9 cellular contexts compared by ENCODE assay signal in genomic region chr4:44760142-44760898, GRCh38. TPM values are rescaled to one million over a fixed set of nuclear protein-coding genes. Genes with fewer than 3 reads are reported as not detected.
DNase-seq lines count a peak whose midpoint lies in the region; ATAC-seq and TF ChIP-seq lines count a peak whose summit lies in the region.
"Had no signal": no experiment of that assay in that cellular context is flagged by ENCODE, and none has a peak within 500 bp of the region (broad histone marks: within the 10 kb centered on the region; RNA-seq: fewer than 3 reads in every experiment).

No MANE protein-coding gene starts in this region.

- no peak overlapping the region; a peak in 1 of 4 replicates for H3K4me3 ChIP-seq in SK-N-SH (ENCODE audit: low read depth in 2 of 2, low read length in 1 of 2)
- H3K4me3 ChIP-seq in fibroblast of pulmonary artery (replicated peaks; ENCODE audit: low read depth, low read length): no peak overlapping the region
- no peak overlapping the region for H3K4me3 ChIP-seq in trophoblast cell (ENCODE audit: low read depth, low read length)
- H3K4me3 ChIP-seq: BLaER1 had no signal

- H3K4me1 ChIP-seq in SK-N-SH (ENCODE audit: control insufficient read depth in 1 of 2, insufficient read depth in 2 of 2, low read depth in 1 of 2, low read length in 1 of 2) (no peaks in the 10 kb centered on the region), trophoblast cell (ENCODE audit: control insufficient read depth in 1 of 2, insufficient read depth in 2 of 2, low read length in 2 of 2) (no peaks in the 10 kb centered on the region)
- H3K4me1 ChIP-seq: BLaER1 had no signal

- 23% methylated on average over 8 of the region's 8 CpGs for WGBS in SK-N-SH (ENCODE audit: low lambda C conversion rate)
- WGBS in trophoblast cell (ENCODE audit: extremely low coverage, insufficient coverage, insufficient read length): no CpG with 5 or more reads among the region's 8 CpGs

- DNase-seq in DMS153 treated with DMSO at 0.1 percent for 48 hours (lab: John Stamatoyannopoulos, UW; ENCODE audit: unreplicated experiment) (peak; percentile 6), DMS153 (lab: John Stamatoyannopoulos, UW) (no peak), LHCN-M2 (ENCODE audit: low read depth) (peak; percentile 31), SK-N-SH (peak; percentile 15), fibroblast of pulmonary artery (ENCODE audit: low read depth) (peak; percentile 61), trophoblast cell (peak; percentile 24 to 76), ecto neural progenitor cell (ENCODE audit: low spot score) (no peak)

- no peaks in the 10 kb centered on the region for H3K9me2 ChIP-seq in SK-N-SH

- no peak overlapping the region for H2BK5ac ChIP-seq in trophoblast cell (ENCODE audit: low read depth, low read length, poor library complexity)

- H3K18ac ChIP-seq in trophoblast cell (ENCODE audit: low read length): no peak overlapping the region

- H4K8ac ChIP-seq in trophoblast cell (ENCODE audit: low read depth, low read length): no peak overlapping the region

- no peak overlapping the region for H2BK12ac ChIP-seq in trophoblast cell (ENCODE audit: low read length)

- no peaks in the 10 kb centered on the region for H3K27me3 ChIP-seq in SK-N-SH (ENCODE audit: insufficient read depth)
- no peaks in the 10 kb centered on the region for H3K27me3 ChIP-seq in trophoblast cell (ENCODE audit: insufficient read depth, low read length)
- H3K27me3 ChIP-seq: BLaER1 had no signal

- CTCF ChIA-PET in SK-N-SH (lab: Yijun Ruan, JAX): interaction anchor here (0.6 to 2.2 kb wide), 25 partner anchors 8 to 1888 kb away, joined by 3 to 13 read pairs (median 3); no protein-coding TSS in a partner anchor

- H2AK5ac ChIP-seq in trophoblast cell (ENCODE audit: low read length): no peak overlapping the region

- H3K4me2 ChIP-seq in SK-N-SH: no peak overlapping the region
- H3K4me2 ChIP-seq in trophoblast cell (ENCODE audit: low read length): no peak overlapping the region
- H3K4me2 ChIP-seq: BLaER1 had no signal

- TF ChIP-seq EP300 in SK-N-SH (IDR thresholded peaks at IDR 0.05; ENCODE audit: borderline replicate concordance in 1 of 2, low read depth in 1 of 2, low read length in 1 of 2): no peak

- H3K23ac ChIP-seq in trophoblast cell (ENCODE audit: low read length): no peak overlapping the region

- H3K36me3 ChIP-seq in SK-N-SH (replicated peaks in 1 of 2; ENCODE audit: control insufficient read depth in 1 of 2, insufficient read depth in 2 of 2, low read length in 1 of 2) (no peaks in the 10 kb centered on the region), trophoblast cell (ENCODE audit: control insufficient read depth in 1 of 2, insufficient read depth in 2 of 2, low read length in 2 of 2) (no peaks in the 10 kb centered on the region)
- H3K36me3 ChIP-seq: BLaER1 had no signal

- H2BK120ac ChIP-seq in trophoblast cell (ENCODE audit: insufficient read depth, low read length, poor library complexity): no peak overlapping the region

- no peaks in the 10 kb centered on the region for H3K79me1 ChIP-seq in trophoblast cell (ENCODE audit: low read length)

- H3K9me3 ChIP-seq in SK-N-SH (no peaks in the 10 kb centered on the region), trophoblast cell (ENCODE audit: insufficient read depth, low read depth, low read length) (no peaks in the 10 kb centered on the region)
- H3K9me3 ChIP-seq: BLaER1 had no signal

- peak; percentile 71 for TF ChIP-seq CTCF in SK-N-SH (IDR thresholded peaks at IDR 0.05)
- peak; percentile 49 for TF ChIP-seq CTCF in fibroblast of pulmonary artery (IDR thresholded peaks at IDR 0.05; ENCODE audit: low read length, missing control alignments)

- H3K79me2 ChIP-seq in SK-N-SH (ENCODE audit: insufficient read depth): no peaks in the 10 kb centered on the region
- no peaks in the 10 kb centered on the region for H3K79me2 ChIP-seq in trophoblast cell (ENCODE audit: control insufficient read depth, insufficient read depth, low read length, poor library complexity)

- no peaks in the 10 kb centered on the region for H3F3A ChIP-seq in SK-N-SH (replicated peaks; ENCODE audit: insufficient read depth)

- H3K14ac ChIP-seq in trophoblast cell (ENCODE audit: low read length): no peak overlapping the region

- ATAC-seq in GM21576 (IDR thresholded peaks at IDR 0.05; ENCODE audit: unreplicated experiment): peak; percentile 78

- no peak overlapping the region for H3K27ac ChIP-seq in SK-N-SH (ENCODE audit: low read depth in 2 of 2, low read length in 1 of 2)
- H3K27ac ChIP-seq in trophoblast cell (ENCODE audit: low read depth, low read length): no peak overlapping the region
- H3K27ac ChIP-seq: BLaER1 had no signal

- no peak overlapping the region for H4K12ac ChIP-seq in trophoblast cell (ENCODE audit: low read depth, low read length)

- no peak overlapping the region for H3K4ac ChIP-seq in trophoblast cell (ENCODE audit: low read depth, low read length)

- H2AFZ ChIP-seq in SK-N-SH (ENCODE audit: low read depth) (no peak overlapping the region), trophoblast cell (ENCODE audit: insufficient read depth, low read length, poor library complexity) (no peak overlapping the region)

- H4K91ac ChIP-seq in trophoblast cell (ENCODE audit: low read depth, low read length): no peak overlapping the region

- POLR2A ChIA-PET in SK-N-SH (lab: Yijun Ruan, JAX): no interaction called here

- TF ChIP-seq RAD21 in SK-N-SH (IDR thresholded peaks at IDR 0.05; ENCODE audit: low read length): peak; percentile 68

- no peak overlapping the region for H3K9ac ChIP-seq in SK-N-SH
- H3K9ac ChIP-seq in trophoblast cell (ENCODE audit: low read length): no peak overlapping the region
- H3K9ac ChIP-seq: BLaER1 had no signal

- H4K20me1 ChIP-seq in SK-N-SH (ENCODE audit: insufficient read depth): no peaks in the 10 kb centered on the region
- H4K20me1 ChIP-seq: BLaER1 had no signal

TF ChIP-seq in SK-N-SH, 30 proteins besides CTCF, POLR2A, EP300 and RAD21:
- no peak for TF ChIP-seq PBX3 (IDR thresholded peaks at IDR 0.05)
- TF ChIP-seq ELF1 (IDR thresholded peaks at IDR 0.05): no peak
- no peak for TF ChIP-seq REST (IDR thresholded peaks at IDR 0.05; ENCODE audit: low read depth, low read length)
- no peak for TF ChIP-seq SMC3 (IDR thresholded peaks at IDR 0.05; ENCODE audit: low read depth, low read length)
- no peak for TF ChIP-seq TAF1 (IDR thresholded peaks at IDR 0.05; ENCODE audit: borderline replicate concordance, low read depth, low read length)
- TF ChIP-seq GATA2 (CRISPR knock-in tag; IDR thresholded peaks at IDR 0.05): no peak
- TF ChIP-seq CHD2 (IDR thresholded peaks at IDR 0.05; ENCODE audit: low read length, partially characterized antibody): no peak
- no peak for TF ChIP-seq FOXM1 (IDR thresholded peaks at IDR 0.05; ENCODE audit: low read depth)
- TF ChIP-seq FOSL2 (IDR thresholded peaks at IDR 0.05; ENCODE audit: borderline replicate concordance, low read depth): no peak

RNA-seq across cellular contexts. Expression of gene GNPDA2, which starts 34.0 kb away (rescaled TPM):
- 32.3 and 34.0 TPM in 2 replicates for total RNA-seq in LHCN-M2 (2014; rRNA removed)
- 10.1 TPM for polyA plus RNA-seq in LHCN-M2 (2012)
- polyA plus RNA-seq in SK-N-SH (2012; rRNA removed): 7.8 and 11.4 TPM in 2 replicates
- 13.9 and 17.4 TPM in 2 replicates for polyA plus RNA-seq in SK-N-SH (2012; cell fraction: cytosol; rRNA removed)
- polyA plus RNA-seq in SK-N-SH (2012; cell fraction: nucleus; rRNA removed): 3.5 and 8.0 TPM in 2 replicates
- 4.7 and 5.1 TPM in 2 replicates for polyA plus RNA-seq in trophoblast cell (2013)

Comparison
In these comparisons a context has a peak if more than half of its experiments do, and no peak if none do; other contexts are left out.
1. DNase-seq: peak in DMS153 treated with DMSO at 0.1 percent for 48 hours (single experiment), LHCN-M2 (single experiment), SK-N-SH (single experiment), fibroblast of pulmonary artery (single experiment) and trophoblast cell (2 of 2); none in DMS153 (single experiment) and ecto neural progenitor cell (single experiment).